2 cellular contexts compared by ENCODE assay signal in genomic region chr3:129506272-129506742, GRCh38.
TF ChIP-seq lines count a peak whose summit lies in the region.

No MANE protein-coding gene starts in this region.

TF ChIP-seq in SK-N-SH, 30 proteins besides CTCF, POLR2A, EP300 and RAD21 (continued from another document):
- TF ChIP-seq FOXJ3 (CRISPR knock-in tag; IDR thresholded peaks at IDR 0.05) (peak; percentile 35; the same call in 1 of the 2 replicates), CHD2 (IDR thresholded peaks at IDR 0.05; ENCODE audit: low read length, partially characterized antibody) (peak; percentile 28), GATA2 (CRISPR knock-in tag; IDR thresholded peaks at IDR 0.05) (peak; percentile 88), MXI1 (IDR thresholded peaks at IDR 0.05; ENCODE audit: low read depth, low read length) (peak; percentile 24; the same call in 1 of the 2 replicates)

TF ChIP-seq in SK-N-SH treated with all-trans-retinoic acid at 6 μM for 48 hours, 23 proteins besides CTCF, POLR2A, EP300 and RAD21 (continued from another document):
- TF ChIP-seq POU6F1 (CRISPR knock-in tag; IDR thresholded peaks at IDR 0.05; ENCODE audit: borderline replicate concordance, low read depth) (no peak), TOX (CRISPR knock-in tag; IDR thresholded peaks at IDR 0.05; ENCODE audit: borderline replicate concordance) (no peak), TCF4 (CRISPR knock-in tag; IDR thresholded peaks at IDR 0.05; ENCODE audit: borderline replicate concordance) (no peak), ZNF565 (CRISPR knock-in tag; conservative IDR thresholded peaks at IDR 0.05; ENCODE audit: low read depth) (no peak), ZC3H10 (CRISPR knock-in tag; IDR thresholded peaks at IDR 0.05) (no peak), CSRNP3 (CRISPR knock-in tag; IDR thresholded peaks at IDR 0.05) (no peak), ZNF70 (CRISPR knock-in tag; IDR thresholded peaks at IDR 0.05) (no peak), PPARA (CRISPR knock-in tag; IDR thresholded peaks at IDR 0.05; ENCODE audit: borderline replicate concordance) (no peak)
- TF ChIP-seq, protein P1, sequence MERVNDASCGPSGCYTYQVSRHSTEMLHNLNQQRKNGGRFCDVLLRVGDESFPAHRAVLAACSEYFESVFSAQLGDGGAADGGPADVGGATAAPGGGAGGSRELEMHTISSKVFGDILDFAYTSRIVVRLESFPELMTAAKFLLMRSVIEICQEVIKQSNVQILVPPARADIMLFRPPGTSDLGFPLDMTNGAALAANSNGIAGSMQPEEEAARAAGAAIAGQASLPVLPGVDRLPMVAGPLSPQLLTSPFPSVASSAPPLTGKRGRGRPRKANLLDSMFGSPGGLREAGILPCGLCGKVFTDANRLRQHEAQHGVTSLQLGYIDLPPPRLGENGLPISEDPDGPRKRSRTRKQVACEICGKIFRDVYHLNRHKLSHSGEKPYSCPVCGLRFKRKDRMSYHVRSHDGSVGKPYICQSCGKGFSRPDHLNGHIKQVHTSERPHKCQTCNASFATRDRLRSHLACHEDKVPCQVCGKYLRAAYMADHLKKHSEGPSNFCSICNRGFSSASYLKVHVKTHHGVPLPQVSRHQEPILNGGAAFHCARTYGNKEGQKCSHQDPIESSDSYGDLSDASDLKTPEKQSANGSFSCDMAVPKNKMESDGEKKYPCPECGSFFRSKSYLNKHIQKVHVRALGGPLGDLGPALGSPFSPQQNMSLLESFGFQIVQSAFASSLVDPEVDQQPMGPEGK (CRISPR knock-in tag; IDR thresholded peaks at IDR 0.05; ENCODE audit: borderline replicate concordance), result no peak
